8 cellular contexts compared by ENCODE assay signal in the genomic region with DNA sequence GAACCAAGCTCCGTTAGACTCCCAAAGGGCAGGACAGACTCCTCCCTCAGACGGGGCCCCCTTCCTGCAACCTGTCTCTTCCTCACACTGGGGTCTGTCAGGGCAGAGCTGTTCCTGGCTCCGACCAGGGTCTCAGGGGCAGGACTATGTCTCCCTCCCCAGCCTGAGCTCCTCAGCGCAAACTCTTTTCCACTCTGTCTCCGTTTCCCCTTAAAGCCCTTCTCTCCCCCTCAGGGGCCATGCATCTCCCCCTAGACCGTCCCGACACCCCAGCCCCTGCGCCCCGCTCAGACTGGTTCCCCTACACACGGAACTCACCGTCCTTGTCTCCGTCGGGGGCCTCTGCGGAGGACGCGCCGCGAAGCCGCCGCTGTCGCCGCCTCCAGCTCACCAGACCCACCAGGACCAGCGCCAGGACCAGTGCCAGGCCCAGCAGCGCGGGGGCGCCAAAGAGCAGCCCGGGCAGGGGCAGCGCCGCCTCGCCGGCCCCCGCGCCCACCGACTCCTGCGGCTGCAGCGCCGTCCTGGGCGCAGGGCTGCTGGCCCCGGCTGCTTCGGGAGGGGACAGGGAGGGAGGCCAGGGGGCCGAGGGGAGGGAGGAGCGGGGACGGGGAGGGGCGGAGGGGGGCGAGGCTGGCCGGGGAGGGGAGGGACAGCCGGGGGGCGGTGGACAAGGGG. TPM values are rescaled to one million over a fixed set of nuclear protein-coding genes. Genes with fewer than 3 reads are reported as not detected.
DNase-seq lines count a peak whose midpoint lies in the region; ATAC-seq, FAIRE-seq and TF ChIP-seq lines count a peak whose summit lies in the region.

No MANE protein-coding gene starts in this region.

- WGBS in GM12878 (ENCODE audit: insufficient coverage, insufficient replicate concordance, low lambda C conversion rate, missing lambda C conversion rate): 1% methylated on average over 31 of the region's 48 CpGs

- POLR2A ChIA-PET in GM12878 (lab: Charles Lee): interaction anchor here (0.5 to 15.3 kb wide), 12 partner anchors 8 to 259 kb away, joined by 3 to 599 read pairs (median 9); a partner anchor contains a TSS

- peaks cover 41% of the 10 kb centered on the region for H3K79me2 ChIP-seq in GM12878 (ENCODE audit: control insufficient read depth, insufficient read depth, low read length)

- peak; percentile 50 for TF ChIP-seq RAD21 in GM12878 (IDR thresholded peaks at IDR 0.05; ENCODE audit: insufficient read depth, low read depth, low read length)

- no peak for TF ChIP-seq EP300 in GM12878 (IDR thresholded peaks at IDR 0.05; ENCODE audit: borderline replicate concordance in 1 of 2, control insufficient read depth in 1 of 2, low read depth in 2 of 2, low read length in 2 of 2)

- H3K27me3 ChIP-seq in GM12878 (replicated peaks in 1 of 2; ENCODE audit: control insufficient read depth in 2 of 2, insufficient read depth in 2 of 2, low read length in 1 of 2): no peaks in the 10 kb centered on the region

- SMC1A ChIA-PET in GM12878 (lab: Charles Lee; ENCODE audit: uncharacterized antibody, unreplicated experiment): interaction anchor here (0.5 to 15.4 kb wide), 12 partner anchors 9 to 179 kb away, joined by 3 to 321 read pairs (median 5); a partner anchor contains a TSS

- no TSS peak for BruUV-seq in GM12878 (replicated peaks; lab: Mats Ljungman, UMichigan)

- RAD21 ChIA-PET in GM12878 (lab: Charles Lee; ENCODE audit: unreplicated experiment): interaction anchor here (1.0 to 11.6 kb wide), 16 partner anchors 9 to 307 kb away, joined by 3 to 408 read pairs (median 6); a partner anchor contains a TSS

- in situ Hi-C loops in GM12878 (cut with MboI): no loop called here

- peak overlapping the region; percentile 93 for H3K27ac ChIP-seq in GM12878 (ENCODE audit: control insufficient read depth, insufficient read depth)

- ATAC-seq in GM12878 (peak; percentile 59), GM18858 (IDR thresholded peaks at IDR 0.05; ENCODE audit: unreplicated experiment) (no peak)

- peak; percentile 78 to 87 (median 79) for TF ChIP-seq CTCF in GM12878 (IDR thresholded peaks at IDR 0.05 in 2 of 3, conservative IDR thresholded peaks at IDR 0.05 in 1 of 3; ENCODE audit: control insufficient read depth in 2 of 3, extremely low read depth in 1 of 3, insufficient read depth in 1 of 3, low read depth in 3 of 3, low read length in 3 of 3)

- peak overlapping the region; percentile 93 for H3K9ac ChIP-seq in GM12878 (ENCODE audit: control insufficient read depth, insufficient read depth, low read length)

- FAIRE-seq in HTR-8/SVneo (lab: Jason Lieb, UNC) (no peak), GM12878 (lab: Jason Lieb, UNC) (no peak)

- 0 out of 4 replicates have a peak, but pooled peaks cover 0 to 9% of the 10 kb centered on the region in 2 experiments for H3K36me3 ChIP-seq in GM12878 (ENCODE audit: control insufficient read depth in 2 of 2, insufficient read depth in 2 of 2, low read length in 1 of 2)

- H3K9me3 ChIP-seq in GM12878 (replicated peaks; ENCODE audit: control insufficient read depth, insufficient read depth, low read length): no peaks in the 10 kb centered on the region

- H2AFZ ChIP-seq in GM12878 (ENCODE audit: control insufficient read depth, low read depth, low read length): no peak overlapping the region

- peak; percentile 54; the same call in 1 of the 2 replicates for TF ChIP-seq POLR2A in GM12878 (IDR thresholded peaks at IDR 0.05; ENCODE audit: low read depth, low read length)

- H3K4me3 ChIP-seq in GM12878: peak overlapping the region; percentile 97

- peaks cover 52% of the 10 kb centered on the region for H3K4me1 ChIP-seq in GM12878 (ENCODE audit: control insufficient read depth, insufficient read depth, low read length)

- DNase-seq in NCI-H1436 (lab: John Stamatoyannopoulos, UW): peak; percentile 76
- DNase-seq in NCI-H1436 treated with DMSO at 0.1 percent for 48 hours (lab: John Stamatoyannopoulos, UW): no peak
- peak; percentile 68 for DNase-seq in HTR-8/SVneo (ENCODE audit: insufficient read length, low spot score)
- peak; percentile 60 for DNase-seq in T-helper 22 cell (ENCODE audit: low read depth)
- DNase-seq in GM12878 (ENCODE audit: low read depth, low spot score): no peak
- peak; percentile 38 for DNase-seq in kidney tubule cell (ENCODE audit: low spot score)
- peak; percentile 58 to 63 (median 62) for DNase-seq in stimulated activated CD4-positive, alpha-beta T cell treated with anti-CD3 and anti-CD28 coated beads, TNF-alpha, amount 100 ng/mL, for 4 hours (ENCODE audit: low read depth in 3 of 3)

- CTCF ChIA-PET in GM12878 (lab: Yijun Ruan, JAX): interaction anchor here (0.6 to 11.0 kb wide), 20 partner anchors 10 to 259 kb away, joined by 3 to 234 read pairs (median 4); a partner anchor contains a TSS

- peak overlapping the region; percentile 67 for H3K4me2 ChIP-seq in GM12878 (ENCODE audit: control insufficient read depth, insufficient read depth)

- H4K20me1 ChIP-seq in GM12878 (ENCODE audit: control insufficient read depth, insufficient read depth): no peaks in the 10 kb centered on the region

- intact Hi-C loops in GM12878 (cut with micrococcal nuclease; ENCODE audit: unreplicated experiment): loop anchor here (1.0 kb wide), 1 partner anchor 14 kb away; no protein-coding TSS in a partner anchor

RNA-seq across cellular contexts. Expression of a gene that starts 0.7 kb away (rescaled TPM):
- 79.9 and 82.3 TPM in 2 replicates for total RNA-seq in GM12878 (2013; cell fraction: nucleolus; rRNA removed)
- total RNA-seq in GM12878 (2014; rRNA removed) (35.9 and 37.6 TPM in 2 replicates), GM12878 (2014; rRNA removed; fragmentation: Illumina TruSeq; extraction: Trizol) (22.3 and 23.2 TPM in 2 replicates), GM12878 (2021) (90.1 and 91.4 TPM in 2 replicates)
- 30.0 TPM for polyA plus RNA-seq in GM12878 (2011; ENCODE audit: low read depth)
- polyA plus RNA-seq in GM12878 (2011; rRNA removed) (9.7 and 16.4 TPM in 2 replicates), GM12878 (2014; fragmentation: Illumina TruSeq; extraction: Trizol) (20.6 and 26.9 TPM in 2 replicates), GM12878 (2014; fragmentation: Nextera tagmentation; extraction: Ambion mirVana) (1 to 10 TPM; 6.9 to 9.6 TPM), GM12878 (2014; rRNA removed) (42.3 and 43.0 TPM in 2 replicates), GM12878 (2016; fragmentation: Nextera tagmentation; extraction: Ambion mirVana) (10 to 100 TPM; 26.6 to 30.4 TPM)
- polyA plus RNA-seq in GM12878 (2011; cell fraction: cytosol; rRNA removed): 18.3 and 19.9 TPM in 2 replicates
- polyA plus RNA-seq in GM12878 (2011; cell fraction: nucleus; rRNA removed): 43.6 and 44.2 TPM in 2 replicates
- polyA plus RNA-seq in GM12878 (2012): 50.9 and 59.0 TPM in 2 replicates
- polyA minus RNA-seq in GM12878 (2011; rRNA and poly(A)+ RNA removed): 24.8 and 41.5 TPM in 2 replicates
- polyA minus RNA-seq in GM12878 (2011; cell fraction: cytosol; rRNA and poly(A)+ RNA removed): 20.1 and 23.4 TPM in 2 replicates
- 12.0 and 20.7 TPM in 2 replicates for polyA minus RNA-seq in GM12878 (2011; cell fraction: nucleus; rRNA and poly(A)+ RNA removed)

RNA-seq across cellular contexts. Expression of a gene that starts 11.0 kb away (rescaled TPM):
- total RNA-seq in GM12878 (2013; cell fraction: nucleolus; rRNA removed): 10.3 and 11.3 TPM in 2 replicates
- 3.6 and 6.8 TPM in 2 replicates for total RNA-seq in GM12878 (2014; rRNA removed)
- total RNA-seq in GM12878 (2014; rRNA removed; fragmentation: Illumina TruSeq; extraction: Trizol): 0.22 and 0.28 TPM in 2 replicates
- total RNA-seq in GM12878 (2021): 8.6 and 10.1 TPM in 2 replicates
- 0.26 TPM for polyA plus RNA-seq in GM12878 (2011; ENCODE audit: low read depth)
- 0.06 and 0.08 TPM in 2 replicates for polyA plus RNA-seq in GM12878 (2011; rRNA removed)
- polyA plus RNA-seq in GM12878 (2011; cell fraction: cytosol; rRNA removed): 0.03 and 0.33 TPM in 2 replicates
- polyA plus RNA-seq in GM12878 (2011; cell fraction: nucleus; rRNA removed): 2.4 and 3.6 TPM in 2 replicates
- 3.6 and 5.2 TPM in 2 replicates for polyA plus RNA-seq in GM12878 (2012)
- polyA plus RNA-seq in GM12878 (2014; fragmentation: Illumina TruSeq; extraction: Trizol): 0.06 TPM in 1 of 2 replicates, not detected in the other
- polyA plus RNA-seq in GM12878 (2014; fragmentation: Nextera tagmentation; extraction: Ambion mirVana): under 1 TPM; 0.13 to 0.40 TPM
- 5.9 and 6.5 TPM in 2 replicates for polyA plus RNA-seq in GM12878 (2014; rRNA removed)
- polyA plus RNA-seq in GM12878 (2016; fragmentation: Nextera tagmentation; extraction: Ambion mirVana): under 1 TPM; 0.20 to 0.27 TPM
- polyA minus RNA-seq in GM12878 (2011; rRNA and poly(A)+ RNA removed): not detected in 2 replicates
- not detected in 2 replicates for polyA minus RNA-seq in GM12878 (2011; cell fraction: cytosol; rRNA and poly(A)+ RNA removed)
- polyA minus RNA-seq in GM12878 (2011; cell fraction: nucleus; rRNA and poly(A)+ RNA removed): 0.29 TPM in 1 of 2 replicates, not detected in the other

RNA-seq across cellular contexts. Expression of a gene that starts 21.0 kb away (rescaled TPM):
- 125 and 139 TPM in 2 replicates for total RNA-seq in GM12878 (2013; cell fraction: nucleolus; rRNA removed)
- 145 and 158 TPM in 2 replicates for total RNA-seq in GM12878 (2014; rRNA removed)
- total RNA-seq in GM12878 (2014; rRNA removed; fragmentation: Illumina TruSeq; extraction: Trizol): 45.3 and 53.0 TPM in 2 replicates
- 81.6 and 84.4 TPM in 2 replicates for total RNA-seq in GM12878 (2021)
- polyA plus RNA-seq in GM12878 (2011; ENCODE audit: low read depth): 21.9 TPM
- 26.6 and 67.9 TPM in 2 replicates for polyA plus RNA-seq in GM12878 (2011; rRNA removed)
- polyA plus RNA-seq in GM12878 (2011; cell fraction: cytosol; rRNA removed): 113 and 161 TPM in 2 replicates
- polyA plus RNA-seq in GM12878 (2011; cell fraction: nucleus; rRNA removed): 245 and 256 TPM in 2 replicates
- 42.1 and 48.8 TPM in 2 replicates for polyA plus RNA-seq in GM12878 (2012)
- 9.8 and 38.9 TPM in 2 replicates for polyA plus RNA-seq in GM12878 (2014; fragmentation: Illumina TruSeq; extraction: Trizol)
- polyA plus RNA-seq in GM12878 (2014; fragmentation: Nextera tagmentation; extraction: Ambion mirVana): 10 to 100 TPM; 36.7 to 62.3 TPM
- 126 and 148 TPM in 2 replicates for polyA plus RNA-seq in GM12878 (2014; rRNA removed)
- polyA plus RNA-seq in GM12878 (2016; fragmentation: Nextera tagmentation; extraction: Ambion mirVana): 100 to 1,000 TPM; 177 to 212 TPM
- 70.4 and 125 TPM in 2 replicates for polyA minus RNA-seq in GM12878 (2011; rRNA and poly(A)+ RNA removed)
- polyA minus RNA-seq in GM12878 (2011; cell fraction: cytosol; rRNA and poly(A)+ RNA removed): 28.6 and 42.6 TPM in 2 replicates
- 82.8 and 123 TPM in 2 replicates for polyA minus RNA-seq in GM12878 (2011; cell fraction: nucleus; rRNA and poly(A)+ RNA removed)

RNA-seq across cellular contexts. Expression of a gene that starts 43.3 kb away (rescaled TPM):
- 1.1 and 1.5 TPM in 2 replicates for total RNA-seq in GM12878 (2013; cell fraction: nucleolus; rRNA removed)
- total RNA-seq in GM12878 (2014; rRNA removed) (1.1 and 1.5 TPM in 2 replicates), GM12878 (2014; rRNA removed; fragmentation: Illumina TruSeq; extraction: Trizol) (1.3 and 1.4 TPM in 2 replicates), GM12878 (2021) (1.7 and 1.9 TPM in 2 replicates)
- 0.22 TPM for polyA plus RNA-seq in GM12878 (2011; ENCODE audit: low read depth)
- polyA plus RNA-seq in GM12878 (2011; rRNA removed) (0.43 and 0.52 TPM in 2 replicates), GM12878 (2014; fragmentation: Illumina TruSeq; extraction: Trizol) (3.1 TPM in 2 replicates), GM12878 (2014; fragmentation: Nextera tagmentation; extraction: Ambion mirVana) (under 1 TPM; 0.39 to 0.60 TPM), GM12878 (2014; rRNA removed) (1.5 and 1.8 TPM in 2 replicates), GM12878 (2016; fragmentation: Nextera tagmentation; extraction: Ambion mirVana) (under 1 TPM; 0.05 to 0.15 TPM)
- 0.28 and 0.31 TPM in 2 replicates for polyA plus RNA-seq in GM12878 (2011; cell fraction: cytosol; rRNA removed)
- 0.59 and 0.82 TPM in 2 replicates for polyA plus RNA-seq in GM12878 (2011; cell fraction: nucleus; rRNA removed)
- polyA plus RNA-seq in GM12878 (2012): 0.49 and 1.3 TPM in 2 replicates
- 0.52 and 0.73 TPM in 2 replicates for polyA minus RNA-seq in GM12878 (2011; rRNA and poly(A)+ RNA removed)
- not detected in 2 replicates for polyA minus RNA-seq in GM12878 (2011; cell fraction: cytosol; rRNA and poly(A)+ RNA removed)
- polyA minus RNA-seq in GM12878 (2011; cell fraction: nucleus; rRNA and poly(A)+ RNA removed): 0.19 and 0.36 TPM in 2 replicates

Comparison
In these comparisons a context has a peak if more than half of its experiments do, and no peak if none do; other contexts are left out.
1. DNase-seq: peak in NCI-H1436 (single experiment), HTR-8/SVneo (single experiment), T-helper 22 cell (single experiment), kidney tubule cell (single experiment) and stimulated activated CD4-positive, alpha-beta T cell treated with anti-CD3 and anti-CD28 coated beads, TNF-alpha, amount 100 ng/mL, for 4 hours (3 of 3); none in NCI-H1436 treated with DMSO at 0.1 percent for 48 hours (single experiment) and GM12878 (single experiment).